Comparison of ENCODE assay signal across 8 cellular contexts in genomic region chr19:2984196-2984490, GRCh38. TPM values are rescaled to one million over a fixed set of nuclear protein-coding genes. Genes with fewer than 3 reads are reported as not detected.
DNase-seq lines count a peak whose midpoint lies in the region; ATAC-seq and TF ChIP-seq lines count a peak whose summit lies in the region.

No MANE protein-coding gene starts in this region.

- 7 to 33% methylated on average over 10 to 13 of the region's 13 CpGs for WGBS in body of pancreas, 2 donors
- WGBS in upper lobe of left lung, 2 donors: 0 to 4% methylated on average over 5 to 13 of the region's 13 CpGs

- H3K4me1 ChIP-seq in body of pancreas: peaks cover 29% of the 10 kb centered on the region
- peaks cover 25 to 36% (median 31%) of the 10 kb centered on the region in 4 donors for H3K4me1 ChIP-seq in upper lobe of left lung

- no peak overlapping the region for H3K27ac Mint-ChIP-seq in activated naive CD8-positive, alpha-beta T cell treated with anti-CD3 and anti-CD28 coated beads, Interleukin-2, amount 10 ng/mL, durations not matched to agents 7 days and 5 days
- no peak overlapping the region for H3K27ac Mint-ChIP-seq in activated naive CD8-positive, alpha-beta T cell treated with anti-CD3 and anti-CD28 coated beads for 36 hours
- peak overlapping the region; percentile 81 for H3K27ac Mint-ChIP-seq in mesothelial cell of epicardium

- peak overlapping the region; percentile 37 for H3K4me3 Mint-ChIP-seq in activated naive CD8-positive, alpha-beta T cell treated with anti-CD3 and anti-CD28 coated beads, Interleukin-2, amount 10 ng/mL, durations not matched to agents 7 days and 5 days
- no peak overlapping the region for H3K4me3 Mint-ChIP-seq in activated naive CD8-positive, alpha-beta T cell treated with anti-CD3 and anti-CD28 coated beads for 36 hours
- peak overlapping the region; percentile 50 for H3K4me3 Mint-ChIP-seq in mesothelial cell of epicardium

- peaks cover 1% of the 10 kb centered on the region for H3K36me3 Mint-ChIP-seq in activated naive CD8-positive, alpha-beta T cell treated with anti-CD3 and anti-CD28 coated beads, Interleukin-2, amount 10 ng/mL, durations not matched to agents 7 days and 5 days
- H3K36me3 Mint-ChIP-seq in activated naive CD8-positive, alpha-beta T cell treated with anti-CD3 and anti-CD28 coated beads for 36 hours: no peaks in the 10 kb centered on the region
- H3K36me3 Mint-ChIP-seq in mesothelial cell of epicardium: no peaks in the 10 kb centered on the region

- no peaks in the 10 kb centered on the region for H3K9me3 Mint-ChIP-seq in activated naive CD8-positive, alpha-beta T cell treated with anti-CD3 and anti-CD28 coated beads, Interleukin-2, amount 10 ng/mL, durations not matched to agents 7 days and 5 days
- H3K9me3 Mint-ChIP-seq in activated naive CD8-positive, alpha-beta T cell treated with anti-CD3 and anti-CD28 coated beads for 36 hours: no peaks in the 10 kb centered on the region
- no peaks in the 10 kb centered on the region for H3K9me3 Mint-ChIP-seq in mesothelial cell of epicardium

- H3K27me3 Mint-ChIP-seq in activated naive CD8-positive, alpha-beta T cell treated with anti-CD3 and anti-CD28 coated beads, Interleukin-2, amount 10 ng/mL, durations not matched to agents 7 days and 5 days: peaks cover 24% of the 10 kb centered on the region
- peaks cover 21% of the 10 kb centered on the region for H3K27me3 Mint-ChIP-seq in activated naive CD8-positive, alpha-beta T cell treated with anti-CD3 and anti-CD28 coated beads for 36 hours
- peaks cover 2% of the 10 kb centered on the region for H3K27me3 Mint-ChIP-seq in mesothelial cell of epicardium (ENCODE audit: low read depth)

- H3K4me1 Mint-ChIP-seq in activated naive CD8-positive, alpha-beta T cell treated with anti-CD3 and anti-CD28 coated beads, Interleukin-2, amount 10 ng/mL, durations not matched to agents 7 days and 5 days: no peaks in the 10 kb centered on the region
- no peaks in the 10 kb centered on the region for H3K4me1 Mint-ChIP-seq in activated naive CD8-positive, alpha-beta T cell treated with anti-CD3 and anti-CD28 coated beads for 36 hours
- peaks cover 37% of the 10 kb centered on the region for H3K4me1 Mint-ChIP-seq in mesothelial cell of epicardium

- H3K27me3 ChIP-seq in body of pancreas (no peaks in the 10 kb centered on the region), upper lobe of left lung (no peaks in the 10 kb centered on the region)

- no peaks in the 10 kb centered on the region for H3K36me3 ChIP-seq in body of pancreas (replicated peaks in 1 of 2; ENCODE audit: insufficient read depth in 1 of 2, low read depth in 2 of 2)
- H3K36me3 ChIP-seq in upper lobe of left lung: no peaks in the 10 kb centered on the region

- H3K27ac ChIP-seq in body of pancreas (peak overlapping the region; percentile 59 to 88 (median 81)), upper lobe of left lung (peak overlapping the region; percentile 68 to 90 (median 86))

- H3K9me3 ChIP-seq in body of pancreas: no peaks in the 10 kb centered on the region
- no peaks in the 10 kb centered on the region for H3K9me3 ChIP-seq in upper lobe of left lung

- TF ChIP-seq EP300 in upper lobe of left lung (IDR thresholded peaks at IDR 0.05): no peak

- TF ChIP-seq POLR2A in body of pancreas (IDR thresholded peaks at IDR 0.05) (peak in 1 of 3 donors; percentile 23), upper lobe of left lung (IDR thresholded peaks at IDR 0.05) (no peak)

- TF ChIP-seq CTCF in body of pancreas (IDR thresholded peaks at IDR 0.05) (no peak), mesothelial cell of epicardium (IDR thresholded peaks at IDR 0.05; ENCODE audit: unreplicated experiment) (no peak), upper lobe of left lung (IDR thresholded peaks at IDR 0.05) (no peak)

- ATAC-seq in activated naive CD8-positive, alpha-beta T cell treated with anti-CD3 and anti-CD28 coated beads, Interleukin-2, amount 10 ng/mL, durations not matched to agents 7 days and 5 days (ENCODE audit: low read depth): no peak
- ATAC-seq in body of pancreas: no peak
- ATAC-seq in upper lobe of left lung (ENCODE audit: low FRiP score in 2 of 2): no peak
- ATAC-seq in HG02885 (IDR thresholded peaks at IDR 0.05; ENCODE audit: poor library complexity, unreplicated experiment): no peak
- no peak for ATAC-seq in HG03039 (IDR thresholded peaks at IDR 0.05; ENCODE audit: unreplicated experiment)

- no peak for DNase-seq in activated naive CD8-positive, alpha-beta T cell treated with anti-CD3 and anti-CD28 coated beads, Interleukin-2, amount 10 ng/mL, durations not matched to agents 7 days and 5 days
- DNase-seq in activated naive CD8-positive, alpha-beta T cell treated with anti-CD3 and anti-CD28 coated beads for 36 hours: no peak
- DNase-seq in body of pancreas: no peak
- DNase-seq in mesothelial cell of epicardium (ENCODE audit: low spot score in 2 of 2, unreplicated experiment in 2 of 2): no peak
- no peak for DNase-seq in upper lobe of left lung
- no peak for DNase-seq in SHP77 (lab: John Stamatoyannopoulos, UW)

- POLR2A ChIA-PET in activated naive CD8-positive, alpha-beta T cell treated with anti-CD3 and anti-CD28 coated beads, Interleukin-2, amount 10 ng/mL, durations not matched to agents 7 days and 5 days (lab: Charles Lee): no interaction called here

- intact Hi-C loops in body of pancreas (cut with DNase I): no loop called here

- H3K4me3 ChIP-seq in body of pancreas: no peak overlapping the region
- peak overlapping the region in 3 of 4 donors; percentile 35 to 46 (median 44) for H3K4me3 ChIP-seq in upper lobe of left lung

RNA-seq across cellular contexts. Expression of gene TLE6, which starts 6.8 kb away (rescaled TPM):
- total RNA-seq in activated naive CD8-positive, alpha-beta T cell treated with anti-CD3 and anti-CD28 coated beads, Interleukin-2, amount 10 ng/mL, durations not matched to agents 7 days and 5 days: 1 to 10 TPM; 4.4 to 5.4 TPM
- total RNA-seq in activated naive CD8-positive, alpha-beta T cell treated with anti-CD3 and anti-CD28 coated beads for 36 hours: 1 to 10 TPM; 2.4 to 3.2 TPM
- total RNA-seq in body of pancreas: under 1 TPM in 1 of 2 donors, not detected in 1; 0.33 TPM
- 4.3 to 7.6 TPM (median 6.9 TPM) in 3 replicates for total RNA-seq in mesothelial cell of epicardium
- 10 to 100 TPM in 2 of 6 donors, 1 to 10 TPM in 4; 4.1 to 49.2 (median 5.4) TPM for total RNA-seq in upper lobe of left lung

RNA-seq across cellular contexts. Expression of gene ZNF77, which starts 39.4 kb away (rescaled TPM):
- 1 to 10 TPM; 5.0 to 5.1 TPM for total RNA-seq in activated naive CD8-positive, alpha-beta T cell treated with anti-CD3 and anti-CD28 coated beads, Interleukin-2, amount 10 ng/mL, durations not matched to agents 7 days and 5 days
- 1 to 10 TPM; 3.4 to 3.5 TPM for total RNA-seq in activated naive CD8-positive, alpha-beta T cell treated with anti-CD3 and anti-CD28 coated beads for 36 hours
- 1 to 10 TPM; 3.3 to 6.2 TPM for total RNA-seq in body of pancreas
- total RNA-seq in mesothelial cell of epicardium: 7.8 to 9.9 TPM (median 7.9 TPM) in 3 replicates
- total RNA-seq in upper lobe of left lung: 1 to 10 TPM; 3.1 to 7.3 (median 4.6) TPM

RNA-seq across cellular contexts. Expression of gene TLE2, which starts 44.9 kb away (rescaled TPM):
- 1 to 10 TPM; 3.9 to 5.0 TPM for total RNA-seq in activated naive CD8-positive, alpha-beta T cell treated with anti-CD3 and anti-CD28 coated beads, Interleukin-2, amount 10 ng/mL, durations not matched to agents 7 days and 5 days
- 1 to 10 TPM; 1.4 to 2.3 TPM for total RNA-seq in activated naive CD8-positive, alpha-beta T cell treated with anti-CD3 and anti-CD28 coated beads for 36 hours
- total RNA-seq in body of pancreas (10 to 100 TPM; 34.5 to 45.2 TPM), mesothelial cell of epicardium (101 to 103 TPM (median 101 TPM) in 3 replicates), upper lobe of left lung (100 to 1,000 TPM in 1 of 6 donors, 10 to 100 TPM in 5; 35.0 to 115 (median 56.0) TPM)

Comparison
In these comparisons a context has a peak if more than half of its experiments do, and no peak if none do; other contexts are left out.
1. H3K4me3 ChIP-seq: peak in upper lobe of left lung (3 of 4); none in body of pancreas (0 of 2).
2. RNA of gene TLE2, which starts 44.9 kb away (total RNA-seq): 101 to 103 TPM in mesothelial cell of epicardium, 35.0 to 115 TPM in upper lobe of left lung and 34.5 to 45.2 TPM in body of pancreas; 3.9 to 5.0 TPM in activated naive CD8-positive, alpha-beta T cell treated with anti-CD3 and anti-CD28 coated beads, Interleukin-2, amount 10 ng/mL, durations not matched to agents 7 days and 5 days and 1.4 to 2.3 TPM in activated naive CD8-positive, alpha-beta T cell treated with anti-CD3 and anti-CD28 coated beads for 36 hours; every median in the first group is over 4 times any median in the second.